ENCODE assay signal across 12 cellular contexts in genomic region chr5:133746834-133747233, GRCh38.
A peak's percentile ranks its signal among the peaks of the same experiment; 100 is the strongest.
DNase-seq lines count a peak whose midpoint lies in the region; ATAC-seq, FAIRE-seq and TF ChIP-seq lines count a peak whose summit lies in the region.
"Had no signal": no experiment of that assay in that cellular context is flagged by ENCODE, and none has a peak within 500 bp of the region (broad histone marks: within the 10 kb centered on the region; RNA-seq: fewer than 3 reads in every experiment).

No MANE protein-coding gene starts in this region.

- peaks cover 3% of the 10 kb centered on the region for H3K27me3 Mint-ChIP-seq in activated CD4-positive, alpha-beta T cell treated with anti-CD3 and anti-CD28 coated beads, Interleukin-2, amount 10 ng/mL, durations not matched to agents 7 days and 5 days
- H3K27me3 Mint-ChIP-seq in naive thymus-derived CD8-positive, alpha-beta T cell = peaks cover 0 to 8% (median 1%) of the 10 kb centered on the region in 5 donors

- H3K4me3 ChIP-seq in bronchial epithelial cell (ENCODE audit: low read depth, low read length) = no peak overlapping the region
- H3K4me3 ChIP-seq: SK-N-MC, transverse colon had no signal

- no peak overlapping the region for H3K27ac Mint-ChIP-seq in activated CD4-positive, alpha-beta T cell treated with anti-CD3 and anti-CD28 coated beads, Interleukin-2, amount 10 ng/mL, durations not matched to agents 7 days and 5 days
- no peak overlapping the region for H3K27ac Mint-ChIP-seq in naive thymus-derived CD8-positive, alpha-beta T cell

- ATAC-seq in naive thymus-derived CD8-positive, alpha-beta T cell = no peak
- no peak for ATAC-seq in GM21723 (IDR thresholded peaks at IDR 0.05; ENCODE audit: unreplicated experiment)

- no peak for FAIRE-seq in bronchial epithelial cell (lab: Jason Lieb, UNC)

- H3K4me3 Mint-ChIP-seq in activated CD4-positive, alpha-beta T cell treated with anti-CD3 and anti-CD28 coated beads, Interleukin-2, amount 10 ng/mL, durations not matched to agents 7 days and 5 days = no peak overlapping the region
- H3K4me3 Mint-ChIP-seq in naive thymus-derived CD8-positive, alpha-beta T cell = no peak overlapping the region

- POLR2A ChIA-PET in activated CD4-positive, alpha-beta T cell treated with anti-CD3 and anti-CD28 coated beads, Interleukin-2, amount 10 ng/mL, durations not matched to agents 7 days and 5 days (lab: Charles Lee) = interaction anchor here (0.7 kb wide), 1 partner anchor 32 kb away, joined by 3 read pairs; no protein-coding TSS in a partner anchor
- POLR2A ChIA-PET in naive thymus-derived CD8-positive, alpha-beta T cell (lab: Charles Lee) = no interaction called here

- peak; percentile 12 for TF ChIP-seq CTCF in bronchial epithelial cell (IDR thresholded peaks at IDR 0.05; ENCODE audit: insufficient read depth, low read length, severe bottlenecking)

- no peaks in the 10 kb centered on the region for H3K36me3 ChIP-seq in bronchial epithelial cell (ENCODE audit: control insufficient read depth, insufficient read depth, low read length)
- H3K36me3 ChIP-seq: transverse colon had no signal

- CTCF ChIA-PET in activated CD4-positive, alpha-beta T cell treated with anti-CD3 and anti-CD28 coated beads, Interleukin-2, amount 10 ng/mL, durations not matched to agents 7 days and 5 days (lab: Charles Lee) = no interaction called here

- peak; percentile 65 for DNase-seq in activated CD4-positive, alpha-beta T cell treated with anti-CD3 and anti-CD28 coated beads for 48 hours
- DNase-seq in activated CD4-positive, alpha-beta T cell treated with anti-CD3 and anti-CD28 coated beads, Interleukin-2, amount 10 ng/mL, durations not matched to agents 7 days and 5 days = no peak
- DNase-seq in NAMALWA (ENCODE audit: low spot score) (peak; percentile 49), bronchial epithelial cell (ENCODE audit: low read depth) (no peak), Ammon's horn (ENCODE audit: low spot score) (no peak)
- peak; percentile 17 for DNase-seq in stimulated activated CD4-positive, alpha-beta T cell treated with anti-CD3 and anti-CD28 coated beads, Interleukin-4, amount 100 ng/mL, for 24 hours
- DNase-seq in naive thymus-derived CD8-positive, alpha-beta T cell = no peak
- DNase-seq: AML-193, MV-4-11, transverse colon had no signal

- H3K36me3 Mint-ChIP-seq in activated CD4-positive, alpha-beta T cell treated with anti-CD3 and anti-CD28 coated beads, Interleukin-2, amount 10 ng/mL, durations not matched to agents 7 days and 5 days (ENCODE audit: low read depth) = no peaks in the 10 kb centered on the region
- no peaks in the 10 kb centered on the region for H3K36me3 Mint-ChIP-seq in naive thymus-derived CD8-positive, alpha-beta T cell

- no peaks in the 10 kb centered on the region for H3K27me3 ChIP-seq in bronchial epithelial cell (ENCODE audit: control insufficient read depth, insufficient read depth, low read length)
- H3K27me3 ChIP-seq: transverse colon had no signal

- H3K4me1 Mint-ChIP-seq in activated CD4-positive, alpha-beta T cell treated with anti-CD3 and anti-CD28 coated beads, Interleukin-2, amount 10 ng/mL, durations not matched to agents 7 days and 5 days = no peaks in the 10 kb centered on the region
- peaks cover 0 to 2% (median 0%) of the 10 kb centered on the region in 4 donors for H3K4me1 Mint-ChIP-seq in naive thymus-derived CD8-positive, alpha-beta T cell

- H3K9me3 Mint-ChIP-seq in activated CD4-positive, alpha-beta T cell treated with anti-CD3 and anti-CD28 coated beads, Interleukin-2, amount 10 ng/mL, durations not matched to agents 7 days and 5 days = no peaks in the 10 kb centered on the region
- H3K9me3 Mint-ChIP-seq in naive thymus-derived CD8-positive, alpha-beta T cell = no peaks in the 10 kb centered on the region

Comparison
In these comparisons a context has a peak if more than half of its experiments do, and no peak if none do; other contexts are left out.
1. DNase-seq: peak in activated CD4-positive, alpha-beta T cell treated with anti-CD3 and anti-CD28 coated beads for 48 hours (single experiment), NAMALWA (single experiment) and stimulated activated CD4-positive, alpha-beta T cell treated with anti-CD3 and anti-CD28 coated beads, Interleukin-4, amount 100 ng/mL, for 24 hours (single experiment); none in activated CD4-positive, alpha-beta T cell treated with anti-CD3 and anti-CD28 coated beads, Interleukin-2, amount 10 ng/mL, durations not matched to agents 7 days and 5 days (single experiment), bronchial epithelial cell (single experiment), naive thymus-derived CD8-positive, alpha-beta T cell (0 of 10) and Ammon's horn (single experiment).